In genomic region chr22:44933829-44934735, GRCh38 we compare ENCODE assay signal across 17 cellular contexts.
DNase-seq lines count a peak whose midpoint lies in the region; ATAC-seq and TF ChIP-seq lines count a peak whose summit lies in the region.
"Had no signal": no experiment of that assay in that cellular context is flagged by ENCODE, and none has a peak within 500 bp of the region (broad histone marks: within the 10 kb centered on the region; RNA-seq: fewer than 3 reads in every experiment).

No MANE protein-coding gene starts in this region.

- H3K9ac ChIP-seq in H9 (ENCODE audit: extremely low read depth, insufficient read length, low read length), result no peak overlapping the region

- no peak overlapping the region for H3K14ac ChIP-seq in H9 (ENCODE audit: insufficient read depth, low read length)

- no peaks in the 10 kb centered on the region for H3K36me3 Mint-ChIP-seq in activated CD8-positive, alpha-beta T cell treated with anti-CD3 and anti-CD28 coated beads, Interleukin-2, amount 10 ng/mL, durations not matched to agents 7 days and 5 days (ENCODE audit: low read depth)
- H3K36me3 Mint-ChIP-seq in activated CD8-positive, alpha-beta T cell treated with anti-CD3 and anti-CD28 coated beads for 36 hours (ENCODE audit: low read depth), result no peaks in the 10 kb centered on the region
- H3K36me3 Mint-ChIP-seq in H9 (ENCODE audit: insufficient read depth in 1 of 3, low read depth in 3 of 3) (peaks cover 8 to 29% (median 24%) of the 10 kb centered on the region in 3 experiments), neural crest cell (ENCODE audit: low read depth) (no peaks in the 10 kb centered on the region)
- H3K36me3 Mint-ChIP-seq: CD4-positive, alpha-beta memory T cell had no signal

- no peak overlapping the region for H2AK5ac ChIP-seq in H9 (ENCODE audit: insufficient read length, low read length)

- no peak overlapping the region for H2BK5ac ChIP-seq in H9 (ENCODE audit: insufficient read length, low read length)

- H3K4me2 ChIP-seq in H9 (ENCODE audit: insufficient read depth, insufficient read length, low read length), result no peak overlapping the region

- H4K8ac ChIP-seq in H9 (replicated peaks; ENCODE audit: insufficient read length, low read depth, low read length), result no peak overlapping the region

- no peaks in the 10 kb centered on the region for H4K20me1 ChIP-seq in H9 (ENCODE audit: control insufficient read depth, insufficient read depth, insufficient read length)

- H3K4me1 Mint-ChIP-seq in activated CD8-positive, alpha-beta T cell treated with anti-CD3 and anti-CD28 coated beads, Interleukin-2, amount 10 ng/mL, durations not matched to agents 7 days and 5 days (ENCODE audit: low read depth), result no peaks in the 10 kb centered on the region
- H3K4me1 Mint-ChIP-seq in activated CD8-positive, alpha-beta T cell treated with anti-CD3 and anti-CD28 coated beads for 36 hours (ENCODE audit: low read depth), result no peaks in the 10 kb centered on the region
- peaks cover 5 to 24% of the 10 kb centered on the region in 2 experiments for H3K4me1 Mint-ChIP-seq in H9
- peaks cover 21% of the 10 kb centered on the region for H3K4me1 Mint-ChIP-seq in neural crest cell
- H3K4me1 Mint-ChIP-seq: B cell had no signal

- H3K23me2 ChIP-seq in H9 (ENCODE audit: insufficient read length, low read depth, low read length, poor library complexity, severe bottlenecking), result no peaks in the 10 kb centered on the region

- H3K79me1 ChIP-seq in H9 (ENCODE audit: insufficient read depth, low read depth, low read length, poor library complexity, severe bottlenecking), result no peaks in the 10 kb centered on the region

- H3K4me3 Mint-ChIP-seq in activated CD8-positive, alpha-beta T cell treated with anti-CD3 and anti-CD28 coated beads, Interleukin-2, amount 10 ng/mL, durations not matched to agents 7 days and 5 days, result no peak overlapping the region
- H3K4me3 Mint-ChIP-seq in activated CD8-positive, alpha-beta T cell treated with anti-CD3 and anti-CD28 coated beads for 36 hours, result no peak overlapping the region
- H3K4me3 Mint-ChIP-seq in H9, result no peak overlapping the region
- no peak overlapping the region for H3K4me3 Mint-ChIP-seq in neural crest cell
- H3K4me3 Mint-ChIP-seq: B cell had no signal

- ATAC-seq in activated CD8-positive, alpha-beta T cell treated with anti-CD3 and anti-CD28 coated beads, Interleukin-2, amount 10 ng/mL, durations not matched to agents 7 days and 5 days, result no peak
- no peak for ATAC-seq in activated CD8-positive, alpha-beta T cell treated with anti-CD3 and anti-CD28 coated beads for 36 hours
- no peak for ATAC-seq in GM21390 (IDR thresholded peaks at IDR 0.05; ENCODE audit: unreplicated experiment)
- no peak for ATAC-seq in HG03571 (IDR thresholded peaks at IDR 0.05; ENCODE audit: unreplicated experiment)
- ATAC-seq: SK-N-SH treated with all-trans-retinoic acid at 6 μM for 48 hours had no signal

- H4K5ac ChIP-seq in H9 (ENCODE audit: insufficient read length, low read depth, low read length), result no peak overlapping the region

- no peak for TF ChIP-seq CTCF in activated CD8-positive, alpha-beta T cell treated with anti-CD3 and anti-CD28 coated beads for 36 hours (IDR thresholded peaks at IDR 0.05)
- no peak for TF ChIP-seq CTCF in H9 (conservative IDR thresholded peaks at IDR 0.05)
- TF ChIP-seq CTCF in neural crest cell (conservative IDR thresholded peaks at IDR 0.05), result no peak

- peak overlapping the region; percentile 0 for H3K27ac Mint-ChIP-seq in activated CD8-positive, alpha-beta T cell treated with anti-CD3 and anti-CD28 coated beads, Interleukin-2, amount 10 ng/mL, durations not matched to agents 7 days and 5 days
- H3K27ac Mint-ChIP-seq in activated CD8-positive, alpha-beta T cell treated with anti-CD3 and anti-CD28 coated beads for 36 hours, result no peak overlapping the region
- H3K27ac Mint-ChIP-seq in H9 (peak overlapping the region; percentile 9 to 15 (median 10); a peak in 3 of 7 replicates), neural crest cell (ENCODE audit: unreplicated experiment) (peak overlapping the region; percentile 37)
- H3K27ac Mint-ChIP-seq: B cell; CD4-positive, alpha-beta memory T cell had no signal

- no peak overlapping the region for H3K4ac ChIP-seq in H9 (ENCODE audit: low read depth, low read length)

- no peak overlapping the region for H3K23ac ChIP-seq in H9 (ENCODE audit: insufficient read length, low read depth, low read length)

- no peak overlapping the region for H3T11ph ChIP-seq in H9 (ENCODE audit: low read length)

- H3K4me1 ChIP-seq in H9 (ENCODE audit: insufficient read depth, low read length), result no peaks in the 10 kb centered on the region

- no CpG with 5 or more reads among the region's 24 CpGs for WGBS in H9 (ENCODE audit: extremely low coverage, insufficient read length, low lambda C conversion rate)

- no peak overlapping the region for H2BK120ac ChIP-seq in H9 (ENCODE audit: low read depth, low read length, poor library complexity, severe bottlenecking)

- no peak overlapping the region for H4K91ac ChIP-seq in H9 (ENCODE audit: insufficient read length, low read depth, low read length)

- H2BK20ac ChIP-seq in H9 (ENCODE audit: low read depth, low read length, poor library complexity, severe bottlenecking), result no peak overlapping the region

- intact Hi-C loops in activated CD8-positive, alpha-beta T cell treated with anti-CD3 and anti-CD28 coated beads for 36 hours (cut with micrococcal nuclease), result no loop called here

- no peak overlapping the region for H2BK12ac ChIP-seq in H9 (ENCODE audit: insufficient read length, low read depth, low read length)

- H3K27me3 ChIP-seq in H9 (ENCODE audit: insufficient read depth, low read length), result no peaks in the 10 kb centered on the region

- CTCF ChIA-PET in activated CD8-positive, alpha-beta T cell treated with anti-CD3 and anti-CD28 coated beads, Interleukin-2, amount 10 ng/mL, durations not matched to agents 7 days and 5 days (lab: Charles Lee), result no interaction called here
- CTCF ChIA-PET in activated CD8-positive, alpha-beta T cell treated with anti-CD3 and anti-CD28 coated beads for 36 hours (lab: Charles Lee), result no interaction called here

- H3K9me3 ChIP-seq in H9 (ENCODE audit: control insufficient read depth, low read depth, low read length), result no peaks in the 10 kb centered on the region

- H3K27ac ChIP-seq in H9 (ENCODE audit: insufficient read length, low read depth, low read length), result no peak overlapping the region

- no peaks in the 10 kb centered on the region for H3K79me2 ChIP-seq in H9 (ENCODE audit: insufficient read depth, low read length)

- no peak overlapping the region for H2BK15ac ChIP-seq in H9 (ENCODE audit: low read depth, low read length)

- H2AFZ ChIP-seq in H9 (ENCODE audit: low read length), result no peak overlapping the region

- no peak overlapping the region for H3K56ac ChIP-seq in H9 (ENCODE audit: insufficient read length, low read depth, low read length)

- H3K9me3 Mint-ChIP-seq in activated CD8-positive, alpha-beta T cell treated with anti-CD3 and anti-CD28 coated beads, Interleukin-2, amount 10 ng/mL, durations not matched to agents 7 days and 5 days (ENCODE audit: insufficient read depth), result no peaks in the 10 kb centered on the region
- H3K9me3 Mint-ChIP-seq in activated CD8-positive, alpha-beta T cell treated with anti-CD3 and anti-CD28 coated beads for 36 hours, result no peaks in the 10 kb centered on the region
- H3K9me3 Mint-ChIP-seq in H9 (no peaks in the 10 kb centered on the region), neural crest cell (no peaks in the 10 kb centered on the region)
- H3K9me3 Mint-ChIP-seq: CD4-positive, alpha-beta memory T cell had no signal

- H3K27me3 Mint-ChIP-seq in activated CD8-positive, alpha-beta T cell treated with anti-CD3 and anti-CD28 coated beads, Interleukin-2, amount 10 ng/mL, durations not matched to agents 7 days and 5 days (ENCODE audit: low read depth), result no peaks in the 10 kb centered on the region
- no peaks in the 10 kb centered on the region for H3K27me3 Mint-ChIP-seq in activated CD8-positive, alpha-beta T cell treated with anti-CD3 and anti-CD28 coated beads for 36 hours
- H3K27me3 Mint-ChIP-seq in H9 (ENCODE audit: low read depth) (no peaks in the 10 kb centered on the region), neural crest cell (ENCODE audit: low read depth) (no peaks in the 10 kb centered on the region)

- POLR2A ChIA-PET in activated CD8-positive, alpha-beta T cell treated with anti-CD3 and anti-CD28 coated beads, Interleukin-2, amount 10 ng/mL, durations not matched to agents 7 days and 5 days (lab: Charles Lee), result no interaction called here
- POLR2A ChIA-PET in activated CD8-positive, alpha-beta T cell treated with anti-CD3 and anti-CD28 coated beads for 36 hours (lab: Charles Lee), result no interaction called here

- DNase-seq in activated CD8-positive, alpha-beta T cell treated with anti-CD3 and anti-CD28 coated beads, Interleukin-2, amount 10 ng/mL, durations not matched to agents 7 days and 5 days, result no peak
- DNase-seq in activated CD8-positive, alpha-beta T cell treated with anti-CD3 and anti-CD28 coated beads for 36 hours, result no peak
- DNase-seq in H9 (no peak), foreskin melanocyte (peak; percentile 6), neural crest cell (ENCODE audit: low read depth, low spot score) (no peak)
- no peak for DNase-seq in stimulated activated CD4-positive, alpha-beta T cell treated with anti-CD3 and anti-CD28 coated beads, Interleukin-12 subunit alpha, Interleukin-12 subunit beta, amount 100 ng/mL, for 4 hours
- DNase-seq: CD4-positive, alpha-beta memory T cell; MM.1S; NCI-H1092 treated with DMSO at 0.1 percent for 48 hours; NCI-H1694; NCI-H2081 treated with DMSO at 0.1 percent for 48 hours; NK-92 treated with Interleukin-12 subunit alpha and Interleukin-12 subunit beta, amount 100 ng/mL, for 24 hours; SIG-M5 had no signal

- no peak overlapping the region for H3K18ac ChIP-seq in H9 (ENCODE audit: insufficient read length, low read depth, low read length)
